25 cellular contexts compared by ENCODE assay signal in the genomic region with DNA sequence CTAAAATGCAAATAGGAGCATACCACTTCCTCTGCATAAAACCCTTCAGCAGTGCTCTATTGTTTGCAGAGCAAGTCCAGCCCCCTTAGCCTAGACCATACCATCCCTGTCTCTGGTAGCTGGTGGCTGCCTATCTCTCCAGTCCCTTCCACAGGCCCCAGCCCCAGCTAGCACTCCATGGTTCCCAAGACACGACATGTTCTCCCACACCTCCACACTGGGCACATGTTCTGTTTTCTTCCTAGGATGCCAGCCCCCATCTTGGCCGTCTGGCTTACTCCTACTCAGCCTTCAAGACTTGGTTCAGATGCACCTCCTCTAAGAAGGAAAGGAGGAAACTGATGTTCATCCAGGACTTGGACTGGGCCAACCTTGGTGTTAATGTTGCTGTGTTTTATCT.
"Had no signal": no experiment of that assay in that cellular context is flagged by ENCODE, and none has a peak within 500 bp of the region (broad histone marks: within the 10 kb centered on the region; RNA-seq: fewer than 3 reads in every experiment).

No MANE protein-coding gene starts in this region.

- H3K27ac ChIP-seq: hepatocyte, left ventricle myocardium inferior, parathyroid adenoma, right atrium auricular region, right lobe of liver, tibial nerve, uterus had no signal

- H3K9me3 Mint-ChIP-seq: naive thymus-derived CD4-positive, alpha-beta T cell; nephron; stimulated activated memory B cell treated with anti-CD40 and anti-IgM and Interleukin-4, amounts not matched to agents 10 μg/mL and 1 μg/mL and 100 μg/mL, for 72 hours; stimulated activated naive CD8-positive, alpha-beta T cell treated with anti-CD3 and anti-CD28 coated beads, Interleukin-15, amount 100 ng/mL, for 72 hours; type B pancreatic cell had no signal

- H3K4me1 Mint-ChIP-seq: naive thymus-derived CD4-positive, alpha-beta T cell; nephron; neural crest cell; stimulated activated naive CD8-positive, alpha-beta T cell treated with anti-CD3 and anti-CD28 coated beads, Interleukin-15, amount 100 ng/mL, for 72 hours had no signal

- H3K79me2 ChIP-seq: hepatocyte, parathyroid adenoma had no signal

- H3K36me3 Mint-ChIP-seq: naive thymus-derived CD4-positive, alpha-beta T cell; stimulated activated memory B cell treated with anti-CD40 and anti-IgM and Interleukin-4, amounts not matched to agents 10 μg/mL and 1 μg/mL and 100 μg/mL, for 72 hours; type B pancreatic cell had no signal

- H3K4me2 ChIP-seq: hepatocyte, smooth muscle cell had no signal

- H3K4me3 ChIP-seq: hepatocyte, left ventricle myocardium inferior, lung, mucosa of descending colon, right atrium auricular region, right lobe of liver, smooth muscle cell, tibial nerve, uterus had no signal

- H3K4me1 ChIP-seq: left ventricle myocardium inferior, right atrium auricular region, tibial nerve, uterus had no signal

- H3K9me3 ChIP-seq: left ventricle myocardium inferior, mucosa of descending colon, right atrium auricular region, right lobe of liver, tibial nerve, uterus had no signal

- H3K9ac ChIP-seq: parathyroid adenoma had no signal

- H3K36me3 ChIP-seq: left ventricle myocardium inferior, right atrium auricular region, right lobe of liver, tibial nerve, uterus had no signal

- H3K27me3 Mint-ChIP-seq: stimulated activated memory B cell treated with anti-CD40 and anti-IgM and Interleukin-4, amounts not matched to agents 10 μg/mL and 1 μg/mL and 100 μg/mL, for 72 hours had no signal

- H3K4me3 Mint-ChIP-seq: naive thymus-derived CD4-positive, alpha-beta T cell; nephron; neural crest cell; stimulated activated memory B cell treated with anti-CD40 and anti-IgM and Interleukin-4, amounts not matched to agents 10 μg/mL and 1 μg/mL and 100 μg/mL, for 72 hours; stimulated activated naive CD8-positive, alpha-beta T cell treated with anti-CD3 and anti-CD28 coated beads, Interleukin-15, amount 100 ng/mL, for 72 hours; type B pancreatic cell had no signal

- H3K27ac Mint-ChIP-seq: naive thymus-derived CD4-positive, alpha-beta T cell; nephron; progenitor cell of endocrine pancreas; stimulated activated memory B cell treated with anti-CD40 and anti-IgM and Interleukin-4, amounts not matched to agents 10 μg/mL and 1 μg/mL and 100 μg/mL, for 72 hours; stimulated activated naive CD8-positive, alpha-beta T cell treated with anti-CD3 and anti-CD28 coated beads, Interleukin-15, amount 100 ng/mL, for 72 hours; type B pancreatic cell had no signal

- ATAC-seq: mucosa of descending colon; naive thymus-derived CD4-positive, alpha-beta T cell; right lobe of liver; stimulated activated memory B cell treated with anti-CD40 and anti-IgM and Interleukin-4, amounts not matched to agents 10 μg/mL and 1 μg/mL and 100 μg/mL, for 72 hours; stimulated activated naive CD8-positive, alpha-beta T cell treated with anti-CD3 and anti-CD28 coated beads, Interleukin-15, amount 100 ng/mL, for 72 hours had no signal

- DNase-seq: islet precursor cell; left ventricle myocardium inferior; midbrain; mucosa of descending colon; naive thymus-derived CD4-positive, alpha-beta T cell; nucleus accumbens; right lobe of liver; stimulated activated CD4-positive, alpha-beta T cell treated with anti-CD3 and anti-CD28 coated beads, Interleukin-2, amount 100 ng/mL, for 48 hours; stimulated activated CD4-positive, alpha-beta T cell treated with anti-CD3 and anti-CD28 coated beads, Interleukin-4, amount 100 ng/mL, for 4 hours; stimulated activated CD8-positive, alpha-beta memory T cell treated with anti-CD3 and anti-CD28 coated beads, Interleukin-4, amount 100 ng/mL, for 48 hours; stimulated activated naive CD4-positive, alpha-beta T cell treated with Interleukin-2 at 50 U/mL for 16 hours; stimulated activated naive CD8-positive, alpha-beta T cell treated with anti-CD3 and anti-CD28 coated beads, Interleukin-15, amount 100 ng/mL, for 72 hours; substantia nigra; uterus had no signal

- H3K27me3 ChIP-seq: right atrium auricular region, right lobe of liver, tibial nerve, uterus had no signal

- H2AFZ ChIP-seq: hepatocyte, parathyroid adenoma had no signal
